8 cellular contexts compared by ENCODE assay signal in the genomic region with DNA sequence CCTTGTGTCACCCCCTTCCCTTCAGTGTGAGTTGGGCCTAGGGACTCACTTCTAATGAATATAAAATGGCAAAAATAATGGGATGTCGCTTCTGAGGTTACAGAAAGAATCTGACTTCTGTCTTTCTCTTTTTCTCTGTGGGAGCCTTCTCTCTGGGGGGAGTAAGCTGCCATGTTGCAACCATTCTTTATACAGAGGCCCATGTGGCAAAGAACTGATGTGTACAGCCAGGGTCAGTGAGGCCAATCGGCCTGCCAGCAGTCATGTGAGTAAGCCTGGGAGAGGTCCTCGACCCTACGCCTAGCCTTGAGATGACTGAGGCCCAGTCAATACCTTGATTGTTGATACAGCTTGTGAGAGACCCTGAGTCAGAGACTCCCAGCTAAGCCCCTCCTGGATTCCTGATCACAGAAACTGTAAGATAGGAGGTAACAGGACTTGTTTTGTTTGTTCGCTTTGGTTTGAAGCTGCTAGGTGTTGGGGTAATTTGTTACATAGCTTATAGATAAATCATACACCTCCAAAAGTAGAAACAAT. TPM values are rescaled to one million over a fixed set of nuclear protein-coding genes. Genes with fewer than 3 reads are reported as not detected.
A peak's percentile ranks its signal among the peaks of the same experiment; 100 is the strongest.
DNase-seq lines count a peak whose midpoint lies in the region; ATAC-seq and TF ChIP-seq lines count a peak whose summit lies in the region.

No MANE protein-coding gene starts in this region.

- intact Hi-C loops in ascending aorta (cut with DNase I) (loop anchor here (5.0 to 10.0 kb wide), 2 partner anchors 613 to 935 kb away; partner anchors contain the start of genes CASP2 and TPK1), transverse colon (cut with DNase I; ENCODE audit: low total_unique reads) (no loop called here)

- H3K9me3 ChIP-seq in cardiac muscle cell (ENCODE audit: low read depth) (no peaks in the 10 kb centered on the region), right atrium auricular region (no peaks in the 10 kb centered on the region), ascending aorta (peaks cover 0 to 3% of the 10 kb centered on the region in 2 donors), transverse colon (no peaks in the 10 kb centered on the region)

- no peaks in the 10 kb centered on the region for H3K36me3 ChIP-seq in cardiac muscle cell
- H3K36me3 ChIP-seq in right atrium auricular region, result no peaks in the 10 kb centered on the region
- H3K36me3 ChIP-seq in ascending aorta, result no peaks in the 10 kb centered on the region
- no peaks in the 10 kb centered on the region for H3K36me3 ChIP-seq in transverse colon

- TF ChIP-seq POLR2A in transverse colon (IDR thresholded peaks at IDR 0.05), result no peak

- ATAC-seq in GM19467 (IDR thresholded peaks at IDR 0.05; ENCODE audit: unreplicated experiment), result no peak
- no peak for ATAC-seq in GM18867 (IDR thresholded peaks at IDR 0.05; ENCODE audit: unreplicated experiment)

- 64 to 100% methylated on average over 1 to 5 of the region's 5 CpGs for WGBS in transverse colon (ENCODE audit: low coverage in 1 of 2), 2 donors

- DNase-seq in cardiac muscle cell (ENCODE audit: low read depth in 1 of 2, low spot score in 1 of 2) (no peak), right atrium auricular region (ENCODE audit: low spot score) (no peak), ascending aorta (ENCODE audit: low spot score in 2 of 2) (no peak), kidney tubule cell (ENCODE audit: low spot score) (peak; percentile 65), transverse colon (no peak), NCI-H2196 (lab: John Stamatoyannopoulos, UW; ENCODE audit: unreplicated experiment) (no peak)

- peak overlapping the region; percentile 64 for H3K4me3 ChIP-seq in cardiac muscle cell
- H3K4me3 ChIP-seq in right atrium auricular region, result no peak overlapping the region
- H3K4me3 ChIP-seq in ascending aorta, result peak overlapping the region; percentile 70 to 78
- H3K4me3 ChIP-seq in transverse colon, result peak overlapping the region in 1 of 4 donors; percentile 64

- TF ChIP-seq EP300 in transverse colon (IDR thresholded peaks at IDR 0.05; ENCODE audit: low read depth), result no peak

- peaks cover 28% of the 10 kb centered on the region for H3K4me1 ChIP-seq in cardiac muscle cell (ENCODE audit: low read depth)
- peaks cover 0 to 27% of the 10 kb centered on the region in 2 donors for H3K4me1 ChIP-seq in right atrium auricular region
- H3K4me1 ChIP-seq in ascending aorta, result peaks cover 0 to 3% of the 10 kb centered on the region in 2 donors
- H3K4me1 ChIP-seq in transverse colon, result peaks cover 11 to 34% (median 20%) of the 10 kb centered on the region in 4 donors

- H3K27ac ChIP-seq in cardiac muscle cell, result peak overlapping the region; percentile 89
- peak overlapping the region in 1 of 2 donors; percentile 3 for H3K27ac ChIP-seq in right atrium auricular region
- H3K27ac ChIP-seq in ascending aorta, result peak overlapping the region; percentile 79 to 84
- peak overlapping the region; percentile 89 to 96 (median 93) for H3K27ac ChIP-seq in transverse colon

- H3K27me3 ChIP-seq in cardiac muscle cell, result no peaks in the 10 kb centered on the region
- H3K27me3 ChIP-seq in right atrium auricular region, result no peaks in the 10 kb centered on the region
- H3K27me3 ChIP-seq in ascending aorta, result no peaks in the 10 kb centered on the region
- H3K27me3 ChIP-seq in transverse colon, result no peaks in the 10 kb centered on the region

- in situ Hi-C loops in transverse colon (cut with MboI; ENCODE audit: low pct_ligation_motif_present in 1 of 4, low pct_unique_long_range_greater_than_20kb in 1 of 4, low sequenced_read_pairs in 3 of 4), result no loop called here

- no peak for TF ChIP-seq CTCF in cardiac muscle cell (IDR thresholded peaks at IDR 0.05; ENCODE audit: low read depth, low read length)
- no peak for TF ChIP-seq CTCF in right atrium auricular region (IDR thresholded peaks at IDR 0.05)
- no peak for TF ChIP-seq CTCF in ascending aorta (IDR thresholded peaks at IDR 0.05)
- TF ChIP-seq CTCF in transverse colon (IDR thresholded peaks at IDR 0.05), result no peak

RNA-seq across cellular contexts. Expression of gene TCAF1, which starts 1.7 kb away (rescaled TPM):
- total RNA-seq in cardiac muscle cell, result 82.3 and 82.7 TPM in 2 replicates
- 58.6 and 65.8 TPM in 2 replicates for polyA plus RNA-seq in cardiac muscle cell
- total RNA-seq in right atrium auricular region, result 10 to 100 TPM; 27.9 to 32.1 TPM
- total RNA-seq in ascending aorta, result 30.9 TPM
- 10 to 100 TPM in 3 of 4 donors, 1 to 10 TPM in 1; 8.6 to 38.6 (median 33.1) TPM for total RNA-seq in transverse colon

RNA-seq across cellular contexts. Expression of gene OR2F2, which starts 34.7 kb away (rescaled TPM):
- total RNA-seq in cardiac muscle cell (not detected in 2 replicates), right atrium auricular region (not detected), ascending aorta (not detected), transverse colon (not detected)
- not detected in 2 replicates for polyA plus RNA-seq in cardiac muscle cell

RNA-seq across cellular contexts. Expression of gene OR2F1, which starts 54.3 kb away (rescaled TPM):
- not detected in 2 replicates for total RNA-seq in cardiac muscle cell
- not detected in 2 replicates for polyA plus RNA-seq in cardiac muscle cell
- total RNA-seq in right atrium auricular region, result not detected
- total RNA-seq in ascending aorta, result not detected
- total RNA-seq in transverse colon, result not detected

Comparison
In these comparisons a context has a peak if more than half of its experiments do, and no peak if none do; other contexts are left out.
1. H3K4me3 ChIP-seq: peak in cardiac muscle cell (single experiment) and ascending aorta (2 of 2); none in right atrium auricular region (0 of 2).